In genomic region chr5:80408976-80409926, GRCh38 we compare ENCODE assay signal across 8 cellular contexts. TPM values are rescaled to one million over a fixed set of nuclear protein-coding genes. Genes with fewer than 3 reads are reported as not detected.
A peak's percentile ranks its signal among the peaks of the same experiment; 100 is the strongest.
DNase-seq lines count a peak whose midpoint lies in the region; ATAC-seq and TF ChIP-seq lines count a peak whose summit lies in the region.

No MANE protein-coding gene starts in this region.

- no peaks in the 10 kb centered on the region for H3K9me3 ChIP-seq in tibial artery

- H3K4me1 Mint-ChIP-seq in activated T-cell treated with anti-CD3 and anti-CD28 coated beads, Interleukin-2, amount 50 U/mL, for 4 hours (ENCODE audit: low read depth) = peaks cover 20% of the 10 kb centered on the region
- H3K4me1 Mint-ChIP-seq in activated naive CD8-positive, alpha-beta T cell treated with anti-CD3 and anti-CD28 coated beads for 36 hours = peaks cover 19% of the 10 kb centered on the region

- H3K36me3 ChIP-seq in tibial artery = no peaks in the 10 kb centered on the region

- H3K4me1 ChIP-seq in tibial artery = peaks cover 0 to 36% (median 12%) of the 10 kb centered on the region in 4 donors

- ATAC-seq in activated T-cell treated with anti-CD3 and anti-CD28 coated beads, Interleukin-2, amount 50 U/mL, for 4 hours = no peak
- ATAC-seq in GM21381 (IDR thresholded peaks at IDR 0.05; ENCODE audit: unreplicated experiment) = no peak

- H3K27ac ChIP-seq in tibial artery = peak overlapping the region; percentile 96 to 99

- DNase-seq in activated T-cell treated with anti-CD3 and anti-CD28 coated beads, Interleukin-2, amount 50 U/mL, for 4 hours = no peak
- DNase-seq in activated T-cell treated with anti-CD3 and anti-CD28 coated beads for 4 hours (no peak), left kidney (ENCODE audit: low read depth, low spot score) (peak; percentile 46), tibial artery (no peak), ureter (ENCODE audit: low spot score) (no peak), lower leg skin (ENCODE audit: low spot score in 2 of 2) (no peak)
- no peak for DNase-seq in activated naive CD8-positive, alpha-beta T cell treated with anti-CD3 and anti-CD28 coated beads for 36 hours

- intact Hi-C loops in tibial artery (cut with DNase I; ENCODE audit: low total_unique reads) (loop anchor here (2.0 to 5.0 kb wide), 2 partner anchors 73 to 154 kb away; no protein-coding TSS in a partner anchor), lower leg skin (cut with DNase I; ENCODE audit: low total_unique reads) (no loop called here)

- no peak for TF ChIP-seq POLR2A in lower leg skin (IDR thresholded peaks at IDR 0.05)

- H3K27me3 Mint-ChIP-seq in activated T-cell treated with anti-CD3 and anti-CD28 coated beads, Interleukin-2, amount 50 U/mL, for 4 hours (ENCODE audit: low read depth) = no peaks in the 10 kb centered on the region
- H3K27me3 Mint-ChIP-seq in activated naive CD8-positive, alpha-beta T cell treated with anti-CD3 and anti-CD28 coated beads for 36 hours = no peaks in the 10 kb centered on the region

- no peaks in the 10 kb centered on the region for H3K27me3 ChIP-seq in tibial artery

- H3K4me3 Mint-ChIP-seq in activated T-cell treated with anti-CD3 and anti-CD28 coated beads, Interleukin-2, amount 50 U/mL, for 4 hours = peak overlapping the region; percentile 90
- H3K4me3 Mint-ChIP-seq in activated naive CD8-positive, alpha-beta T cell treated with anti-CD3 and anti-CD28 coated beads for 36 hours = peak overlapping the region; percentile 88

- no peaks in the 10 kb centered on the region for H3K9me3 Mint-ChIP-seq in activated T-cell treated with anti-CD3 and anti-CD28 coated beads, Interleukin-2, amount 50 U/mL, for 4 hours
- H3K9me3 Mint-ChIP-seq in activated naive CD8-positive, alpha-beta T cell treated with anti-CD3 and anti-CD28 coated beads for 36 hours = no peaks in the 10 kb centered on the region

- 31 to 50% methylated on average over 10 of the region's 10 CpGs for WGBS in lower leg skin, 2 donors

- H3K27ac Mint-ChIP-seq in activated naive CD8-positive, alpha-beta T cell treated with anti-CD3 and anti-CD28 coated beads for 36 hours = no peak overlapping the region

- TF ChIP-seq CTCF in tibial artery (IDR thresholded peaks at IDR 0.05) = no peak
- no peak for TF ChIP-seq CTCF in lower leg skin (IDR thresholded peaks at IDR 0.05)

- peaks cover 2% of the 10 kb centered on the region for H3K36me3 Mint-ChIP-seq in activated T-cell treated with anti-CD3 and anti-CD28 coated beads, Interleukin-2, amount 50 U/mL, for 4 hours (ENCODE audit: insufficient read depth)
- H3K36me3 Mint-ChIP-seq in activated naive CD8-positive, alpha-beta T cell treated with anti-CD3 and anti-CD28 coated beads for 36 hours = peaks cover 3% of the 10 kb centered on the region

- H3K4me3 ChIP-seq in tibial artery (peak overlapping the region; percentile 96), lower leg skin (ENCODE audit: low read depth, poor library complexity, severe bottlenecking) (no peak overlapping the region)

RNA-seq across cellular contexts. Expression of gene ZFYVE16, which starts 1.4 kb away (rescaled TPM):
- 1 to 10 TPM; 4.0 to 5.1 (median 4.9) TPM for total RNA-seq in activated T-cell treated with anti-CD3 and anti-CD28 coated beads, Interleukin-2, amount 50 U/mL, for 4 hours
- 1 to 10 TPM; 7.2 to 8.4 TPM for total RNA-seq in activated naive CD8-positive, alpha-beta T cell treated with anti-CD3 and anti-CD28 coated beads for 36 hours
- total RNA-seq in ureter (62.3 TPM), lower leg skin (10 to 100 TPM; 11.7 to 19.2 (median 13.4) TPM)
